Comparison of ENCODE assay signal across 8 cellular contexts in genomic region chr3:15098503-15099363, GRCh38. TPM values are rescaled to one million over a fixed set of nuclear protein-coding genes. Genes with fewer than 3 reads are reported as not detected.
A peak's percentile ranks its signal among the peaks of the same experiment; 100 is the strongest.
DNase-seq lines count a peak whose midpoint lies in the region; ATAC-seq and TF ChIP-seq lines count a peak whose summit lies in the region.

RBSN (minus strand) TSS chr3:15099148; CDS start chr3:15096120, 3,028 bp downstream.

- H3K4me3 ChIP-seq in BE2C (ENCODE audit: low read depth, low read length) (peak within 1 kb of the TSS; percentile 93), coronary artery (peak within 1 kb of the TSS; percentile 98)

- TF ChIP-seq CTCF in BE2C (IDR thresholded peaks at IDR 0.05; ENCODE audit: low read depth, low read length) (no peak), coronary artery (IDR thresholded peaks at IDR 0.05) (no peak)

- H3K27ac ChIP-seq in coronary artery (peak within 1 kb of the TSS; percentile 59 to 97), layer of hippocampus (ENCODE audit: low read depth, low read length) (peak within 1 kb of the TSS; percentile 87)

- no peaks in the 10 kb centered on the region for H3K36me3 ChIP-seq in BE2C

- H3K27me3 ChIP-seq in BE2C (no peaks in the 10 kb centered on the region), layer of hippocampus (ENCODE audit: control insufficient read depth, insufficient read depth, low read length) (no peaks in the 10 kb centered on the region)

- no peaks in the 10 kb centered on the region for H3K9me3 ChIP-seq in BE2C

- peak; percentile 96 for ATAC-seq in HG03439 (IDR thresholded peaks at IDR 0.05; ENCODE audit: unreplicated experiment)

- H3K4me1 ChIP-seq in BE2C = no peaks in the 10 kb centered on the region

- DNase-seq in BE2C (peak; percentile 90), GM19238 (ENCODE audit: insufficient read length, low spot score) (peak; percentile 80), NCI-H526 (lab: John Stamatoyannopoulos, UW) (peak; percentile 88 to 96), coronary artery (ENCODE audit: low spot score) (peak; percentile 96)
- peak; percentile 97 for DNase-seq in activated CD4-positive, alpha-beta T cell treated with anti-CD3 and anti-CD28 coated beads for 48 hours
- DNase-seq in stimulated activated CD4-positive, alpha-beta T cell treated with anti-CD3 and anti-CD28 coated beads, Interleukin-1b, Interleukin-23, amount 100 ng/mL, for 24 hours (ENCODE audit: low read depth in 4 of 4, low spot score in 1 of 4) = peak; percentile 86 to 93 (median 91)

RNA-seq across cellular contexts. Expression of gene RBSN, which starts in this region (rescaled TPM):
- 11.8 TPM for polyA plus RNA-seq in BE2C (2012; ENCODE audit: insufficient read depth, insufficient read length, low read depth)

Comparison
In these comparisons a context has a peak if more than half of its experiments do, and no peak if none do; other contexts are left out.
1. Peak in every context shown above with its lines: DNase-seq, ATAC-seq, H3K4me3 ChIP-seq and H3K27ac ChIP-seq.